ENCODE assay signal across 2 cellular contexts in the genomic region with DNA sequence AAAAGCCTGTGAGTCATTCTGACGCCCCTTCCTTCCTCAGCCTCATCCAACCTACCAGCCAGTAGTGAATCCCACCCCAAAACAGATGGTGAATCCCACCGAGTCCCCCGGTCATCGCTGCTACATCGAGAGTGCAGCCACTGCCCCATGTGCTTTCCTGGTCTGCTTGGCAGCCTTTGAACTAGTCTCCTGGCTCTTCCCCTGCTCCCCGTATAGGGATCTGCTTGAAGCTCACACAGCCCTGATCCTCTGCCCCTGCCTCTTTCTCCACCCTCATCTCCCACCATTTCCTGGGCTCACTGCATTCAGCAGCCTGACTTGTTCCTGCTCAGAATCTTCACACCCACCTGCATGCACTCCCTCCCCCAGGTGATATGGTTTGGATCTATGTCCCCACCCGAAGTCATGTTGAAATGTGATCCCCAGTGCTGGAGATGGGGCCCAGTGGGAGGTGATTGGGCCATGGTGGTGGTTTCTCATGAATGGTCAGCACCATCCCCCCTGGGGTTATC.
TF ChIP-seq lines count a peak whose summit lies in the region.

No MANE protein-coding gene starts in this region.

TF ChIP-seq in IMR-90, 13 proteins besides CTCF, POLR2A, EP300 and RAD21:
- no peak for TF ChIP-seq RCOR1 (IDR thresholded peaks at IDR 0.05; ENCODE audit: insufficient replicate concordance, low read length)
- TF ChIP-seq FOS (IDR thresholded peaks at IDR 0.05; ENCODE audit: low read depth, low read length): no peak
- TF ChIP-seq NFE2L2 (IDR thresholded peaks at IDR 0.05; ENCODE audit: low read depth, low read length): no peak

TF ChIP-seq in WTC11, 78 proteins besides CTCF, POLR2A, EP300 and RAD21:
- TF ChIP-seq, protein P1, sequence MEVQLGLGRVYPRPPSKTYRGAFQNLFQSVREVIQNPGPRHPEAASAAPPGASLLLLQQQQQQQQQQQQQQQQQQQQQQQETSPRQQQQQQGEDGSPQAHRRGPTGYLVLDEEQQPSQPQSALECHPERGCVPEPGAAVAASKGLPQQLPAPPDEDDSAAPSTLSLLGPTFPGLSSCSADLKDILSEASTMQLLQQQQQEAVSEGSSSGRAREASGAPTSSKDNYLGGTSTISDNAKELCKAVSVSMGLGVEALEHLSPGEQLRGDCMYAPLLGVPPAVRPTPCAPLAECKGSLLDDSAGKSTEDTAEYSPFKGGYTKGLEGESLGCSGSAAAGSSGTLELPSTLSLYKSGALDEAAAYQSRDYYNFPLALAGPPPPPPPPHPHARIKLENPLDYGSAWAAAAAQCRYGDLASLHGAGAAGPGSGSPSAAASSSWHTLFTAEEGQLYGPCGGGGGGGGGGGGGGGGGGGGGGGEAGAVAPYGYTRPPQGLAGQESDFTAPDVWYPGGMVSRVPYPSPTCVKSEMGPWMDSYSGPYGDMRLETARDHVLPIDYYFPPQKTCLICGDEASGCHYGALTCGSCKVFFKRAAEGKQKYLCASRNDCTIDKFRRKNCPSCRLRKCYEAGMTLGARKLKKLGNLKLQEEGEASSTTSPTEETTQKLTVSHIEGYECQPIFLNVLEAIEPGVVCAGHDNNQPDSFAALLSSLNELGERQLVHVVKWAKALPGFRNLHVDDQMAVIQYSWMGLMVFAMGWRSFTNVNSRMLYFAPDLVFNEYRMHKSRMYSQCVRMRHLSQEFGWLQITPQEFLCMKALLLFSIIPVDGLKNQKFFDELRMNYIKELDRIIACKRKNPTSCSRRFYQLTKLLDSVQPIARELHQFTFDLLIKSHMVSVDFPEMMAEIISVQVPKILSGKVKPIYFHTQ (CRISPR knock-in tag; IDR thresholded peaks at IDR 0.05): no peak
- TF ChIP-seq NR3C1 (CRISPR knock-in tag; conservative IDR thresholded peaks at IDR 0.05; ENCODE audit: low read depth): no peak
